Comparison of ENCODE assay signal across 8 cellular contexts in the genomic region with DNA sequence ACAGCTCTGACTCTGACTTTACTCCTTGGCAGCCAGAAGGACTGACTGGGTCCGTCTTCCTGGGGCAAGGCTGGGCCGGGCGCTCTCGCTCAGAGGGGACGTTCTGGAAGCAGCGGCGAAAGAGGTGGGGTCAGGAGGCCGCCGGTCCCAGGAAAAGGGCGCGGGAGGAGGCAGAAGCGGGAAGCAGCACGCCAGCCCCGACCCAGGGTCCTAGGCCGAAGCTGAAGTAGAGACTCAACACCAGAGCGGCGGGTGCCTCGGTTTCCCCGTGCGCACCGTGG. TPM values are rescaled to one million over a fixed set of nuclear protein-coding genes. Genes with fewer than 3 reads are reported as not detected.
DNase-seq lines count a peak whose midpoint lies in the region; ATAC-seq and TF ChIP-seq lines count a peak whose summit lies in the region.

No MANE protein-coding gene starts in this region.

- no peaks in the 10 kb centered on the region for H3K9me3 ChIP-seq in BE2C
- no peaks in the 10 kb centered on the region for H3K9me3 ChIP-seq in MG63
- no peaks in the 10 kb centered on the region for H3K9me3 ChIP-seq in ectodermal cell (ENCODE audit: control insufficient read depth, low read length)
- no peaks in the 10 kb centered on the region for H3K9me3 ChIP-seq in naive thymus-derived CD4-positive, alpha-beta T cell (ENCODE audit: control insufficient read depth in 2 of 3, low read length in 3 of 3)

- H3K27me3 ChIP-seq in BE2C (no peaks in the 10 kb centered on the region), MG63 (no peaks in the 10 kb centered on the region), ectodermal cell (ENCODE audit: control insufficient read depth, insufficient read depth, low read length, poor library complexity, severe bottlenecking) (peaks cover 37% of the 10 kb centered on the region)
- H3K27me3 ChIP-seq in naive thymus-derived CD4-positive, alpha-beta T cell (ENCODE audit: control insufficient read depth in 2 of 2, insufficient read depth in 2 of 2, low read length in 2 of 2), result no peaks in the 10 kb centered on the region

- peak overlapping the region in 6 of 9 donors; percentile 54 to 87 (median 61) for H3K27ac Mint-ChIP-seq in naive thymus-derived CD4-positive, alpha-beta T cell

- H3K4me1 Mint-ChIP-seq in naive thymus-derived CD4-positive, alpha-beta T cell, result peaks cover 5 to 39% (median 33%) of the 10 kb centered on the region in 7 donors

- H3K36me3 ChIP-seq in BE2C (no peaks in the 10 kb centered on the region; the same call in 1 of the 2 replicates), MG63 (no peaks in the 10 kb centered on the region; the same call in none of the 2 replicates), ectodermal cell (ENCODE audit: control insufficient read depth, insufficient read depth, low read length) (no peaks in the 10 kb centered on the region)
- peaks cover 0 to 3% (median 0%) of the 10 kb centered on the region in 3 experiments for H3K36me3 ChIP-seq in naive thymus-derived CD4-positive, alpha-beta T cell (ENCODE audit: control insufficient read depth in 2 of 3, insufficient read depth in 3 of 3, low read length in 3 of 3)

- no peaks in the 10 kb centered on the region for H3K36me3 Mint-ChIP-seq in naive thymus-derived CD4-positive, alpha-beta T cell

- POLR2A ChIA-PET in naive thymus-derived CD4-positive, alpha-beta T cell (lab: Charles Lee), result no interaction called here

- 1 to 2% methylated on average over 21 of the region's 21 CpGs for WGBS in ectodermal cell, 2 experiments

- H3K4me3 Mint-ChIP-seq in naive thymus-derived CD4-positive, alpha-beta T cell, result peak overlapping the region; percentile 83 to 96 (median 87)

- H3K27ac ChIP-seq in ectodermal cell (ENCODE audit: insufficient read depth, low read depth, low read length, poor library complexity, severe bottlenecking), result no peak overlapping the region
- H3K27ac ChIP-seq in naive thymus-derived CD4-positive, alpha-beta T cell (ENCODE audit: low read depth, low read length), result no peak overlapping the region

- CTCF ChIA-PET in naive thymus-derived CD4-positive, alpha-beta T cell (lab: Charles Lee), result no interaction called here

- TF ChIP-seq CTCF in BE2C (IDR thresholded peaks at IDR 0.05; ENCODE audit: low read depth, low read length), result no peak

- H3K4me1 ChIP-seq in BE2C (peaks cover 20% of the 10 kb centered on the region), ectodermal cell (ENCODE audit: control insufficient read depth, insufficient read depth, low read length) (peaks cover 44% of the 10 kb centered on the region)
- H3K4me1 ChIP-seq in naive thymus-derived CD4-positive, alpha-beta T cell (ENCODE audit: control insufficient read depth in 2 of 2, insufficient read depth in 2 of 2, low read length in 2 of 2), result peaks cover 6 to 18% of the 10 kb centered on the region in 2 donors

- intact Hi-C loops in naive thymus-derived CD4-positive, alpha-beta T cell (cut with micrococcal nuclease), result loop anchor here (5.0 to 10.0 kb wide), 6 partner anchors 55 to 603 kb away; a partner anchor contains a TSS

- DNase-seq in BE2C (no peak), MG63 (peak; percentile 37), midbrain (lab: John Stamatoyannopoulos, UW) (no peak), hepatic stellate cell (ENCODE audit: low spot score) (no peak)
- DNase-seq in naive thymus-derived CD4-positive, alpha-beta T cell, result peak in 1 of 9 donors; percentile 11

- peaks cover 0 to 58% (median 0%) of the 10 kb centered on the region in 5 donors for H3K27me3 Mint-ChIP-seq in naive thymus-derived CD4-positive, alpha-beta T cell

- ATAC-seq in naive thymus-derived CD4-positive, alpha-beta T cell, result no peak
- ATAC-seq in GM18873 (IDR thresholded peaks at IDR 0.05; ENCODE audit: low FRiP score, unreplicated experiment), result no peak
- no peak for ATAC-seq in HG03520 (IDR thresholded peaks at IDR 0.05; ENCODE audit: unreplicated experiment)

- H3K4me3 ChIP-seq in BE2C (ENCODE audit: low read depth, low read length), result peak overlapping the region; percentile 88
- H3K4me3 ChIP-seq in MG63, result peak overlapping the region; percentile 77
- peak overlapping the region; percentile 63 for H3K4me3 ChIP-seq in ectodermal cell (ENCODE audit: insufficient read depth, low read depth, low read length)
- peak overlapping the region; percentile 54 for H3K4me3 ChIP-seq in naive thymus-derived CD4-positive, alpha-beta T cell (ENCODE audit: low read length)

- no peaks in the 10 kb centered on the region for H3K9me3 Mint-ChIP-seq in naive thymus-derived CD4-positive, alpha-beta T cell

RNA-seq across cellular contexts. Expression of a gene that starts 1.5 kb away (rescaled TPM):
- 9.1 TPM for polyA plus RNA-seq in BE2C (2012; ENCODE audit: insufficient read depth, insufficient read length, low read depth)
- total RNA-seq in MG63 (2014; rRNA removed; shearing (Covaris generic); ENCODE audit: low replicate concordance), result 6.0 and 20.0 TPM in 2 replicates
- 6.5 TPM for polyA plus RNA-seq in ectodermal cell (2013, experiment 1 of 4)
- polyA plus RNA-seq in ectodermal cell (2013, experiment 2 of 4), result 7.3 TPM
- polyA plus RNA-seq in ectodermal cell (2013, experiment 3 of 4), result 6.0 TPM
- 6.8 TPM for polyA plus RNA-seq in ectodermal cell (2013, experiment 4 of 4)
- 1 to 10 TPM in 2 of 5 experiments, under 1 TPM in 3; 0.29 to 2.0 (median 0.81) TPM for total RNA-seq in naive thymus-derived CD4-positive, alpha-beta T cell
- polyA plus RNA-seq in naive thymus-derived CD4-positive, alpha-beta T cell, result under 1 TPM; 0.15 to 0.22 TPM
